Comparison of ENCODE assay signal across 1 cellular context in genomic region chr14:75229576-75229922, GRCh38.
TF ChIP-seq lines count a peak whose summit lies in the region.

No MANE protein-coding gene starts in this region.

TF ChIP-seq in IMR-90, 13 proteins besides CTCF, POLR2A, EP300 and RAD21:
- no peak for TF ChIP-seq ELK1 (IDR thresholded peaks at IDR 0.05; ENCODE audit: borderline replicate concordance, low read depth, low read length)
- no peak for TF ChIP-seq MXI1 (IDR thresholded peaks at IDR 0.05; ENCODE audit: borderline replicate concordance, low read depth, low read length)
- TF ChIP-seq MAFK (IDR thresholded peaks at IDR 0.05; ENCODE audit: low read depth, low read length) = no peak
- no peak for TF ChIP-seq RCOR1 (IDR thresholded peaks at IDR 0.05; ENCODE audit: insufficient replicate concordance, low read length)
- TF ChIP-seq MAZ (IDR thresholded peaks at IDR 0.05; ENCODE audit: borderline replicate concordance, low read depth, low read length) = no peak
- TF ChIP-seq CEBPB (IDR thresholded peaks at IDR 0.05; ENCODE audit: low read depth, low read length) = peak; percentile 17; the same call in 1 of the 2 replicates
- no peak for TF ChIP-seq USF2 (IDR thresholded peaks at IDR 0.05; ENCODE audit: low read depth, low read length)
